22 cellular contexts compared by ENCODE assay signal in genomic region chrX:95718746-95719145, GRCh38.
DNase-seq lines count a peak whose midpoint lies in the region; ATAC-seq and TF ChIP-seq lines count a peak whose summit lies in the region.
"Had no signal": no experiment of that assay in that cellular context is flagged by ENCODE, and none has a peak within 500 bp of the region (broad histone marks: within the 10 kb centered on the region; RNA-seq: fewer than 3 reads in every experiment).

No MANE protein-coding gene starts in this region.

- H2AK5ac ChIP-seq in mesenchymal stem cell (ENCODE audit: low read length, severe bottlenecking) = no peak overlapping the region

- no peak overlapping the region for H3K18ac ChIP-seq in mesenchymal stem cell (ENCODE audit: low read depth in 1 of 2, low read length in 2 of 2)

- no peaks in the 10 kb centered on the region for H3K79me1 ChIP-seq in mesenchymal stem cell (replicated peaks; ENCODE audit: low read length, poor library complexity, severe bottlenecking)

- POLR2A ChIA-PET in MCF 10A (lab: Yijun Ruan, JAX) = interaction anchor here (1.0 kb wide), 1 partner anchor 34 kb away, joined by 3 read pairs; no protein-coding TSS in a partner anchor

- 7% methylated on average over 4 of the region's 4 CpGs for WGBS in mammary epithelial cell (ENCODE audit: low coverage, missing lambda C conversion rate)
- WGBS in mesenchymal stem cell = 46% methylated on average over 3 of the region's 4 CpGs

- no peak overlapping the region for H3K4me3 ChIP-seq in mammary epithelial cell (replicated peaks in 1 of 3; ENCODE audit: insufficient read depth in 1 of 3, low read depth in 2 of 3, low read length in 3 of 3)
- H3K4me3 ChIP-seq in epithelial cell of esophagus (ENCODE audit: low read length) = no peak overlapping the region
- H3K4me3 ChIP-seq in mesenchymal stem cell (ENCODE audit: insufficient read depth in 1 of 2, low read depth in 1 of 2, low read length in 2 of 2) = no peak overlapping the region
- H3K4me3 ChIP-seq: BLaER1 treated with 17β-estradiol and CSF1 and Interleukin-3, amounts not matched to agents 10 nM and 100 nM; GM12878; GM23338 had no signal

- no peak overlapping the region for H3K4ac ChIP-seq in mesenchymal stem cell (ENCODE audit: low read depth in 1 of 2, low read length in 2 of 2)

- H3K36me3 ChIP-seq in mammary epithelial cell (ENCODE audit: insufficient read depth, low read length) = no peaks in the 10 kb centered on the region
- no peaks in the 10 kb centered on the region for H3K36me3 ChIP-seq in mesenchymal stem cell (ENCODE audit: control insufficient read depth in 1 of 2, insufficient read depth in 2 of 2, low read depth in 1 of 2, low read length in 2 of 2)
- H3K36me3 ChIP-seq: BLaER1 treated with 17β-estradiol and CSF1 and Interleukin-3, amounts not matched to agents 10 nM and 100 nM had no signal

- no peak overlapping the region for H4K91ac ChIP-seq in mesenchymal stem cell (ENCODE audit: low read length)

- no peak overlapping the region for H3K27ac ChIP-seq in mammary epithelial cell (ENCODE audit: insufficient read depth, low read depth, low read length)
- no peak overlapping the region for H3K27ac ChIP-seq in mesenchymal stem cell (ENCODE audit: low read length, poor library complexity, severe bottlenecking)
- H3K27ac ChIP-seq: 22Rv1; BLaER1 treated with 17β-estradiol and CSF1 and Interleukin-3, amounts not matched to agents 10 nM and 100 nM had no signal

- ATAC-seq in GM19351 (IDR thresholded peaks at IDR 0.05; ENCODE audit: unreplicated experiment) = no peak
- ATAC-seq: CD8-positive, alpha-beta T cell; GM12878; GM23338; HCT116 had no signal

- H2BK120ac ChIP-seq in mesenchymal stem cell (ENCODE audit: low read depth, low read length) = no peak overlapping the region

- CTCF ChIA-PET in MCF 10A (lab: Yijun Ruan, JAX) = interaction anchor here (0.6 kb wide), 1 partner anchor 8 kb away, joined by 3 read pairs; no protein-coding TSS in a partner anchor
- CTCF ChIA-PET in mammary epithelial cell (lab: Charles Lee; ENCODE audit: low non-redundant PET) = no interaction called here

- H3K4me2 ChIP-seq in mammary epithelial cell (ENCODE audit: insufficient read depth, low read depth, low read length) = no peak overlapping the region
- H3K4me2 ChIP-seq in mesenchymal stem cell (ENCODE audit: low read length, poor library complexity, severe bottlenecking) = no peak overlapping the region
- H3K4me2 ChIP-seq: BLaER1 treated with 17β-estradiol and CSF1 and Interleukin-3, amounts not matched to agents 10 nM and 100 nM; GM23338 had no signal

- no peaks in the 10 kb centered on the region for H3K9me3 Mint-ChIP-seq in MCF 10A (ENCODE audit: unreplicated experiment)
- H3K9me3 Mint-ChIP-seq: GM23338 had no signal

- no peaks in the 10 kb centered on the region for H3K27me3 ChIP-seq in mammary epithelial cell (ENCODE audit: insufficient read depth, low read length)
- H3K27me3 ChIP-seq in mesenchymal stem cell (ENCODE audit: control insufficient read depth in 1 of 2, insufficient read depth in 1 of 2, low read length in 2 of 2) = no peaks in the 10 kb centered on the region

- H3K9ac ChIP-seq in mammary epithelial cell (ENCODE audit: insufficient read depth, low read length) (no peak overlapping the region), mesenchymal stem cell (ENCODE audit: low read length) (no peak overlapping the region)
- H3K9ac ChIP-seq: BLaER1 treated with 17β-estradiol and CSF1 and Interleukin-3, amounts not matched to agents 10 nM and 100 nM had no signal

- no peaks in the 10 kb centered on the region for H3K36me3 Mint-ChIP-seq in MCF 10A (ENCODE audit: insufficient read depth, unreplicated experiment)
- H3K36me3 Mint-ChIP-seq: CD8-positive, alpha-beta T cell; IgD-negative memory B cell had no signal

- H3K4me1 Mint-ChIP-seq in MCF 10A (ENCODE audit: insufficient read depth, unreplicated experiment) = no peaks in the 10 kb centered on the region
- H3K4me1 Mint-ChIP-seq: B cell had no signal

- no TSS peak for BruUV-seq in MCF 10A (replicated peaks; lab: Mats Ljungman, UMichigan)
- BruUV-seq in mammary epithelial cell (replicated peaks; lab: Mats Ljungman, UMichigan) = no TSS peak

- no peak overlapping the region for H3K14ac ChIP-seq in mesenchymal stem cell (ENCODE audit: low read length in 2 of 2)

- H2BK12ac ChIP-seq in mesenchymal stem cell (ENCODE audit: low read length in 2 of 2) = no peak overlapping the region

- no peaks in the 10 kb centered on the region for H4K20me1 ChIP-seq in mammary epithelial cell (ENCODE audit: insufficient read depth, low read length)

- H3K79me2 ChIP-seq in mammary epithelial cell (ENCODE audit: insufficient read depth, low read length) = no peaks in the 10 kb centered on the region

- H3K27ac Mint-ChIP-seq in MCF 10A (ENCODE audit: low read depth, unreplicated experiment) = no peak overlapping the region
- H3K27ac Mint-ChIP-seq: B cell; CD8-positive, alpha-beta T cell; GM23338; HFFc6; IgD-negative memory B cell had no signal

- TF ChIP-seq CTCF in MCF 10A (IDR thresholded peaks at IDR 0.05; ENCODE audit: unreplicated experiment) (no peak), mammary epithelial cell (conservative IDR thresholded peaks at IDR 0.05 in 1 of 2, IDR thresholded peaks at IDR 0.05 in 1 of 2; ENCODE audit: extremely low read depth in 1 of 2, insufficient read depth in 1 of 2, low read depth in 1 of 2, low read length in 2 of 2) (no peak), epithelial cell of esophagus (IDR thresholded peaks at IDR 0.05; ENCODE audit: insufficient read depth, low read depth, low read length, missing control alignments) (no peak)

- no peak overlapping the region for H2BK15ac ChIP-seq in mesenchymal stem cell (ENCODE audit: low read depth, poor library complexity, severe bottlenecking)

- in situ Hi-C loops in mammary epithelial cell (cut with MboI; ENCODE audit: low sequenced_read_pairs in 2 of 2) = no loop called here
- in situ Hi-C loops in SK-MEL-5 (cut with HindIII; ENCODE audit: low pct_unique_long_range_greater_than_20kb, low sequenced_read_pairs) = no loop called here

- no peak overlapping the region for H3K4me3 Mint-ChIP-seq in MCF 10A (ENCODE audit: unreplicated experiment)
- H3K4me3 Mint-ChIP-seq: B cell; CD8-positive, alpha-beta T cell; GM23338; HFFc6 had no signal

- H3K27me3 Mint-ChIP-seq in MCF 10A (ENCODE audit: insufficient read depth, unreplicated experiment) = peaks cover 37% of the 10 kb centered on the region
- H3K27me3 Mint-ChIP-seq: B cell, IgD-negative memory B cell had no signal

- H4K8ac ChIP-seq in mesenchymal stem cell (ENCODE audit: low read length) = no peak overlapping the region

- H3K4me1 ChIP-seq in mammary epithelial cell (ENCODE audit: insufficient read depth, low read length) = no peaks in the 10 kb centered on the region
- no peaks in the 10 kb centered on the region for H3K4me1 ChIP-seq in mesenchymal stem cell (ENCODE audit: control insufficient read depth, insufficient read depth, low read depth, low read length)
- H3K4me1 ChIP-seq: BLaER1 treated with 17β-estradiol and CSF1 and Interleukin-3, amounts not matched to agents 10 nM and 100 nM had no signal

- H2AFZ ChIP-seq in mammary epithelial cell (ENCODE audit: low read depth, low read length) (no peak overlapping the region), mesenchymal stem cell (ENCODE audit: low read depth, low read length) (no peak overlapping the region)
- H2AFZ ChIP-seq: GM23338 had no signal

- DNase-seq in MCF 10A (ENCODE audit: unreplicated experiment) = peak; percentile 4
- DNase-seq in mammary epithelial cell = no peak
- DNase-seq in SK-MEL-5 (ENCODE audit: low read depth, low spot score) = peak; percentile 59
- DNase-seq in epithelial cell of esophagus (ENCODE audit: low read depth) = peak; percentile 27
- no peak for DNase-seq in superior temporal gyrus (ENCODE audit: extremely low spot score)
- DNase-seq in globus pallidus (ENCODE audit: low spot score) = no peak
- DNase-seq in mesenchymal stem cell = no peak
- DNase-seq: CD8-positive, alpha-beta T cell; COR-L47; DMS 273 treated with DMSO at 0.1 percent for 48 hours; DMS53; DND-41; EL; HFFc6 had no signal

- no peak overlapping the region for H3K23ac ChIP-seq in mesenchymal stem cell (ENCODE audit: low read length in 2 of 2)

- intact Hi-C loops in MCF 10A (cut with micrococcal nuclease) = no loop called here
- intact Hi-C loops in mammary epithelial cell (cut with micrococcal nuclease) = no loop called here

- no peak overlapping the region for H2BK5ac ChIP-seq in mesenchymal stem cell (ENCODE audit: low read depth, low read length, poor library complexity, severe bottlenecking)

- H3K9me3 ChIP-seq in mammary epithelial cell (replicated peaks; ENCODE audit: insufficient read depth, low read length) = no peaks in the 10 kb centered on the region
- H3K9me3 ChIP-seq in mesenchymal stem cell (ENCODE audit: control insufficient read depth, low read length) = no peaks in the 10 kb centered on the region

- dilution Hi-C loops in mammary epithelial cell (cut with HindIII; ENCODE audit: low sequenced_read_pairs) = no loop called here

Comparison
In these comparisons a context has a peak if more than half of its experiments do, and no peak if none do; other contexts are left out.
1. DNase-seq: peak in MCF 10A (single experiment), SK-MEL-5 (single experiment) and epithelial cell of esophagus (single experiment); none in mammary epithelial cell (single experiment), superior temporal gyrus (single experiment), globus pallidus (single experiment) and mesenchymal stem cell (single experiment).